ENCODE assay signal across 26 cellular contexts in genomic region chr6:106173480-106173879, GRCh38.
"Had no signal": no experiment of that assay in that cellular context is flagged by ENCODE, and none has a peak within 500 bp of the region (broad histone marks: within the 10 kb centered on the region; RNA-seq: fewer than 3 reads in every experiment).

No MANE protein-coding gene starts in this region.

- H3K4me3 Mint-ChIP-seq: activated CD4-positive, alpha-beta memory T cell treated with anti-CD3 and anti-CD28 coated beads for 36 hours; activated naive CD8-positive, alpha-beta T cell; activated T-cell treated with anti-CD3 and anti-CD28 coated beads, Interleukin-2, amount 50 U/mL, for 4 hours; stimulated activated naive CD8-positive, alpha-beta T cell treated with anti-CD3 and anti-CD28 coated beads, Interleukin-15, Interleukin-2, amounts not matched to agents 100 ng/mL and 50 ng/mL, for 24 hours had no signal

- ATAC-seq: activated T-cell treated with anti-CD3 and anti-CD28 coated beads, Interleukin-2, amount 50 U/mL, for 4 hours; esophagus mucosa; gastrocnemius medialis; heart left ventricle; psoas muscle; right cardiac atrium had no signal

- DNase-seq: activated CD4-positive, alpha-beta memory T cell treated with anti-CD3 and anti-CD28 coated beads for 36 hours; activated gamma-delta T cell; activated T-cell treated with anti-CD3 and anti-CD28 coated beads, Interleukin-2, amount 50 U/mL, for 4 hours; aorta; brain microvascular endothelial cell; gastrocnemius medialis; heart left ventricle; kidney glomerular epithelial cell; left ventricle myocardium inferior; mammary epithelial cell; midbrain; ovary; psoas muscle; right cardiac atrium; small intestine; stimulated activated CD4-positive, alpha-beta T cell treated with anti-CD3 and anti-CD28 coated beads, Interleukin-15, amount 100 ng/mL, for 24 hours; stimulated activated CD4-positive, alpha-beta T cell treated with anti-CD3 and anti-CD28 coated beads, Interleukin-2, amount 100 ng/mL, for 48 hours; SW 1271; T-helper 9 cell; transverse colon had no signal

- H3K36me3 ChIP-seq: brain microvascular endothelial cell, gastrocnemius medialis, heart left ventricle, left ventricle myocardium inferior, ovary, suprapubic skin, transverse colon, vagina had no signal

- H3K4me3 ChIP-seq: coronary artery, gastrocnemius medialis, heart left ventricle, left ventricle myocardium inferior, ovary, psoas muscle, suprapubic skin, transverse colon, vagina had no signal

- H3K4me1 ChIP-seq: gastrocnemius medialis, left ventricle myocardium inferior, psoas muscle, vagina had no signal

- H3K36me3 Mint-ChIP-seq: activated CD4-positive, alpha-beta memory T cell treated with anti-CD3 and anti-CD28 coated beads for 36 hours had no signal

- H3K9me3 ChIP-seq: gastrocnemius medialis, heart left ventricle, left ventricle myocardium inferior, ovary, psoas muscle, suprapubic skin, transverse colon, vagina had no signal

- H3K27ac Mint-ChIP-seq: activated CD4-positive, alpha-beta memory T cell treated with anti-CD3 and anti-CD28 coated beads for 36 hours; activated naive CD8-positive, alpha-beta T cell; stimulated activated naive CD8-positive, alpha-beta T cell treated with anti-CD3 and anti-CD28 coated beads, Interleukin-15, Interleukin-2, amounts not matched to agents 100 ng/mL and 50 ng/mL, for 24 hours had no signal

- H3K27ac ChIP-seq: brain microvascular endothelial cell, coronary artery, gastrocnemius medialis, heart left ventricle, left ventricle myocardium inferior, ovary, psoas muscle, suprapubic skin, transverse colon, vagina had no signal

- H3K9me3 Mint-ChIP-seq: activated CD4-positive, alpha-beta memory T cell treated with anti-CD3 and anti-CD28 coated beads for 36 hours; activated T-cell treated with anti-CD3 and anti-CD28 coated beads, Interleukin-2, amount 50 U/mL, for 4 hours had no signal

- H3K27me3 ChIP-seq: brain microvascular endothelial cell, gastrocnemius medialis, heart left ventricle, ovary, suprapubic skin, transverse colon, vagina had no signal
